1 cellular context compared by ENCODE assay signal in the genomic region with DNA sequence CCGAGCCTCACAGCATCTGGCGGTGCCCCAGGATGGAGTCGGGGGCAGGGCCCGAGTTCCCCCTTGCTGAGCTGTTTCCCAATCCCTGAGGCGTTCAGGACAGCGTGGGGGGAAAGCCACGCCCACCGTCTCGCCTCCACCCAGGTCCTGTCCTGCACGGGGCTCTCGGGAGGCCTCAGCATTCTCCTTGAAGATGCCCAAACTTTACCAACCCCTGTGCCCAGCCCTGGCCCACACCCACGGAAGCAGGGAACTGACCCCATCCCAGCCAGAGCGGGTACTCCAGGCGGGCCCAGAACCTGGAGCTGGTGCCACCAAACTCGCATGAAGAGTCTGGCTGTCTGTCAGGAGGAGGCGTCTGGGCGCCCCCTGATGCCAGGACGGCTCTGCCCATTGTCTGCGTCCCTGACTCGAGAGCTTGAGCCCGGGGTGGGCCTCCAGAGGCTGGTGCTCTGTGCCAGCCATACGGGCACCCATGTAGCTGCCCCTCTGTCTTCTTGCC.
TF ChIP-seq lines count a peak whose summit lies in the region.

No MANE protein-coding gene starts in this region.

TF ChIP-seq in GM23338, 12 proteins besides CTCF, POLR2A, EP300 and RAD21 (continued from another document):
- TF ChIP-seq, protein P1, sequence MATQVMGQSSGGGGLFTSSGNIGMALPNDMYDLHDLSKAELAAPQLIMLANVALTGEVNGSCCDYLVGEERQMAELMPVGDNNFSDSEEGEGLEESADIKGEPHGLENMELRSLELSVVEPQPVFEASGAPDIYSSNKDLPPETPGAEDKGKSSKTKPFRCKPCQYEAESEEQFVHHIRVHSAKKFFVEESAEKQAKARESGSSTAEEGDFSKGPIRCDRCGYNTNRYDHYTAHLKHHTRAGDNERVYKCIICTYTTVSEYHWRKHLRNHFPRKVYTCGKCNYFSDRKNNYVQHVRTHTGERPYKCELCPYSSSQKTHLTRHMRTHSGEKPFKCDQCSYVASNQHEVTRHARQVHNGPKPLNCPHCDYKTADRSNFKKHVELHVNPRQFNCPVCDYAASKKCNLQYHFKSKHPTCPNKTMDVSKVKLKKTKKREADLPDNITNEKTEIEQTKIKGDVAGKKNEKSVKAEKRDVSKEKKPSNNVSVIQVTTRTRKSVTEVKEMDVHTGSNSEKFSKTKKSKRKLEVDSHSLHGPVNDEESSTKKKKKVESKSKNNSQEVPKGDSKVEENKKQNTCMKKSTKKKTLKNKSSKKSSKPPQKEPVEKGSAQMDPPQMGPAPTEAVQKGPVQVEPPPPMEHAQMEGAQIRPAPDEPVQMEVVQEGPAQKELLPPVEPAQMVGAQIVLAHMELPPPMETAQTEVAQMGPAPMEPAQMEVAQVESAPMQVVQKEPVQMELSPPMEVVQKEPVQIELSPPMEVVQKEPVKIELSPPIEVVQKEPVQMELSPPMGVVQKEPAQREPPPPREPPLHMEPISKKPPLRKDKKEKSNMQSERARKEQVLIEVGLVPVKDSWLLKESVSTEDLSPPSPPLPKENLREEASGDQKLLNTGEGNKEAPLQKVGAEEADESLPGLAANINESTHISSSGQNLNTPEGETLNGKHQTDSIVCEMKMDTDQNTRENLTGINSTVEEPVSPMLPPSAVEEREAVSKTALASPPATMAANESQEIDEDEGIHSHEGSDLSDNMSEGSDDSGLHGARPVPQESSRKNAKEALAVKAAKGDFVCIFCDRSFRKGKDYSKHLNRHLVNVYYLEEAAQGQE (IDR thresholded peaks at IDR 0.05; ENCODE audit: unreplicated experiment), result no peak
- TF ChIP-seq CREB1 (CRISPR knock-in tag; IDR thresholded peaks at IDR 0.05; ENCODE audit: low read depth) (no peak), EZH2phosphoT487 (IDR thresholded peaks at IDR 0.05; ENCODE audit: unreplicated experiment) (no peak), ZNF331 (CRISPR knock-in tag; IDR thresholded peaks at IDR 0.05; ENCODE audit: low read depth) (no peak)
- TF ChIP-seq, protein P2, sequence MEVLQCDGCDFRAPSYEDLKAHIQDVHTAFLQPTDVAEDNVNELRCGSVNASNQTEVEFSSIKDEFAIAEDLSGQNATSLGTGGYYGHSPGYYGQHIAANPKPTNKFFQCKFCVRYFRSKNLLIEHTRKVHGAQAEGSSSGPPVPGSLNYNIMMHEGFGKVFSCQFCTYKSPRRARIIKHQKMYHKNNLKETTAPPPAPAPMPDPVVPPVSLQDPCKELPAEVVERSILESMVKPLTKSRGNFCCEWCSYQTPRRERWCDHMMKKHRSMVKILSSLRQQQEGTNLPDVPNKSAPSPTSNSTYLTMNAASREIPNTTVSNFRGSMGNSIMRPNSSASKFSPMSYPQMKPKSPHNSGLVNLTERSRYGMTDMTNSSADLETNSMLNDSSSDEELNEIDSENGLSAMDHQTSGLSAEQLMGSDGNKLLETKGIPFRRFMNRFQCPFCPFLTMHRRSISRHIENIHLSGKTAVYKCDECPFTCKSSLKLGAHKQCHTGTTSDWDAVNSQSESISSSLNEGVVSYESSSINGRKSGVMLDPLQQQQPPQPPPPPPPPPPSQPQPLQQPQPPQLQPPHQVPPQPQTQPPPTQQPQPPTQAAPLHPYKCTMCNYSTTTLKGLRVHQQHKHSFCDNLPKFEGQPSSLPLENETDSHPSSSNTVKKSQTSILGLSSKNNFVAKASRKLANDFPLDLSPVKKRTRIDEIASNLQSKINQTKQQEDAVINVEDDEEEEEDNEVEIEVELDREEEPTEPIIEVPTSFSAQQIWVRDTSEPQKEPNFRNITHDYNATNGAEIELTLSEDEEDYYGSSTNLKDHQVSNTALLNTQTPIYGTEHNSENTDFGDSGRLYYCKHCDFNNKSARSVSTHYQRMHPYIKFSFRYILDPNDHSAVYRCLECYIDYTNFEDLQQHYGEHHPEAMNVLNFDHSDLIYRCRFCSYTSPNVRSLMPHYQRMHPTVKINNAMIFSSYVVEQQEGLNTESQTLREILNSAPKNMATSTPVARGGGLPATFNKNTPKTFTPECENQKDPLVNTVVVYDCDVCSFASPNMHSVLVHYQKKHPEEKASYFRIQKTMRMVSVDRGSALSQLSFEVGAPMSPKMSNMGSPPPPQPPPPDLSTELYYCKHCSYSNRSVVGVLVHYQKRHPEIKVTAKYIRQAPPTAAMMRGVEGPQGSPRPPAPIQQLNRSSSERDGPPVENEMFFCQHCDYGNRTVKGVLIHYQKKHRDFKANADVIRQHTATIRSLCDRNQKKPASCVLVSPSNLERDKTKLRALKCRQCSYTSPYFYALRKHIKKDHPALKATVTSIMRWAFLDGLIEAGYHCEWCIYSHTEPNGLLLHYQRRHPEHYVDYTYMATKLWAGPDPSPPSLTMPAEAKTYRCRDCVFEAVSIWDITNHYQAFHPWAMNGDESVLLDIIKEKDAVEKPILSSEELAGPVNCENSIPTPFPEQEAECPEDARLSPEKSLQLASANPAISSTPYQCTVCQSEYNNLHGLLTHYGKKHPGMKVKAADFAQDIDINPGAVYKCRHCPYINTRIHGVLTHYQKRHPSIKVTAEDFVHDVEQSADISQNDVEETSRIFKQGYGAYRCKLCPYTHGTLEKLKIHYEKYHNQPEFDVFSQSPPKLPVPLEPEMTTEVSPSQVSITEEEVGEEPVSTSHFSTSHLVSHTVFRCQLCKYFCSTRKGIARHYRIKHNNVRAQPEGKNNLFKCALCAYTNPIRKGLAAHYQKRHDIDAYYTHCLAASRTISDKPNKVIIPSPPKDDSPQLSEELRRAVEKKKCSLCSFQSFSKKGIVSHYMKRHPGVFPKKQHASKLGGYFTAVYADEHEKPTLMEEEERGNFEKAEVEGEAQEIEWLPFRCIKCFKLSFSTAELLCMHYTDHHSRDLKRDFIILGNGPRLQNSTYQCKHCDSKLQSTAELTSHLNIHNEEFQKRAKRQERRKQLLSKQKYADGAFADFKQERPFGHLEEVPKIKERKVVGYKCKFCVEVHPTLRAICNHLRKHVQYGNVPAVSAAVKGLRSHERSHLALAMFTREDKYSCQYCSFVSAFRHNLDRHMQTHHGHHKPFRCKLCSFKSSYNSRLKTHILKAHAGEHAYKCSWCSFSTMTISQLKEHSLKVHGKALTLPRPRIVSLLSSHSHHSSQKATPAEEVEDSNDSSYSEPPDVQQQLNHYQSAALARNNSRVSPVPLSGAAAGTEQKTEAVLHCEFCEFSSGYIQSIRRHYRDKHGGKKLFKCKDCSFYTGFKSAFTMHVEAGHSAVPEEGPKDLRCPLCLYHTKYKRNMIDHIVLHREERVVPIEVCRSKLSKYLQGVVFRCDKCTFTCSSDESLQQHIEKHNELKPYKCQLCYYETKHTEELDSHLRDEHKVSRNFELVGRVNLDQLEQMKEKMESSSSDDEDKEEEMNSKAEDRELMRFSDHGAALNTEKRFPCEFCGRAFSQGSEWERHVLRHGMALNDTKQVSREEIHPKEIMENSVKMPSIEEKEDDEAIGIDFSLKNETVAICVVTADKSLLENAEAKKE (CRISPR knock-in tag; IDR thresholded peaks at IDR 0.05), result no peak
